ENCODE assay signal across 18 cellular contexts in genomic region chr2:36395866-36396265, GRCh38. TPM values are rescaled to one million over a fixed set of nuclear protein-coding genes. Genes with fewer than 3 reads are reported as not detected.
A peak's percentile ranks its signal among the peaks of the same experiment; 100 is the strongest.
DNase-seq lines count a peak whose midpoint lies in the region; ATAC-seq, FAIRE-seq and TF ChIP-seq lines count a peak whose summit lies in the region.
"Had no signal": no experiment of that assay in that cellular context is flagged by ENCODE, and none has a peak within 500 bp of the region (broad histone marks: within the 10 kb centered on the region; RNA-seq: fewer than 3 reads in every experiment).

No MANE protein-coding gene starts in this region.

- H3K9me3 Mint-ChIP-seq in astrocyte (ENCODE audit: unreplicated experiment): no peaks in the 10 kb centered on the region

- no peaks in the 10 kb centered on the region for H3K27me3 Mint-ChIP-seq in astrocyte (ENCODE audit: low read depth, unreplicated experiment)

- no peak for TF ChIP-seq RAD21 in A549 (conservative IDR thresholded peaks at IDR 0.05 in 1 of 2, IDR thresholded peaks at IDR 0.05 in 1 of 2)

- peaks cover 94% of the 10 kb centered on the region for H3K4me1 ChIP-seq in A549
- H3K4me1 ChIP-seq in astrocyte (ENCODE audit: insufficient read depth, low read length): peaks cover 12% of the 10 kb centered on the region
- peaks cover 0 to 71% (median 23%) of the 10 kb centered on the region in 9 donors for H3K4me1 ChIP-seq in heart right ventricle

- CTCF ChIA-PET in A549 (lab: Yijun Ruan, JAX): interaction anchor here (1.0 to 3.3 kb wide), 11 partner anchors 9 to 65 kb away, joined by 3 to 19 read pairs (median 5); no protein-coding TSS in a partner anchor

- TF ChIP-seq CTCF in A549 (IDR thresholded peaks at IDR 0.05) (no peak), astrocyte (IDR thresholded peaks at IDR 0.05; ENCODE audit: insufficient read depth, low read depth, low read length) (no peak), heart right ventricle (IDR thresholded peaks at IDR 0.05) (no peak)

- H3K9ac ChIP-seq in astrocyte (ENCODE audit: low read length): no peak overlapping the region

- H3K4me3 Mint-ChIP-seq in astrocyte (ENCODE audit: unreplicated experiment): peak overlapping the region; percentile 43

- TF ChIP-seq EP300 in A549 (IDR thresholded peaks at IDR 0.05): no peak

- no peak for TF ChIP-seq POLR2A in A549 (IDR thresholded peaks at IDR 0.05; ENCODE audit: low read length)

- H3K36me3 ChIP-seq in astrocyte (ENCODE audit: insufficient read depth, low read length) (peaks cover 26% of the 10 kb centered on the region), heart right ventricle (peaks cover 0 to 26% (median 0%) of the 10 kb centered on the region in 9 donors)

- no peaks in the 10 kb centered on the region for H3K9me3 ChIP-seq in A549
- no peaks in the 10 kb centered on the region for H3K9me3 ChIP-seq in astrocyte (ENCODE audit: insufficient read depth, low read depth, low read length)
- H3K9me3 ChIP-seq in heart right ventricle: no peaks in the 10 kb centered on the region

- peaks cover 51% of the 10 kb centered on the region for H4K20me1 ChIP-seq in astrocyte (ENCODE audit: insufficient read depth, low read length)

- intact Hi-C loops in heart right ventricle (cut with DNase I): no loop called here

- H3K27ac Mint-ChIP-seq in astrocyte (ENCODE audit: unreplicated experiment): peak overlapping the region; percentile 88

- DNase-seq in A549 (ENCODE audit: low read depth in 1 of 2, low spot score in 1 of 2): no peak
- DNase-seq in M059J (ENCODE audit: low read depth): peak; percentile 42
- DNase-seq in astrocyte (ENCODE audit: low read depth): peak; percentile 54
- DNase-seq in myocyte (ENCODE audit: low read depth): peak; percentile 41
- DNase-seq in retina: no peak
- no peak for DNase-seq in SIG-M5 (lab: John Stamatoyannopoulos, UW)
- no peak for DNase-seq in heart right ventricle
- DNase-seq: C1 segment of cervical spinal cord, DND-41, GDM1, Karpas-422, MM.1S, NCI-H1092 treated with DMSO at 0.1 percent for 48 hours, NCI-H2081 treated with DMSO at 0.1 percent for 48 hours, NCI-H524, SHP77 had no signal

- peak overlapping the region; percentile 74 for H3K4me2 ChIP-seq in A549
- no peak overlapping the region for H3K4me2 ChIP-seq in astrocyte (ENCODE audit: low read length)

- H3K27me3 ChIP-seq in astrocyte (ENCODE audit: insufficient read depth, low read length): no peaks in the 10 kb centered on the region
- no peaks in the 10 kb centered on the region for H3K27me3 ChIP-seq in heart right ventricle

- FAIRE-seq in A549 (lab: Jason Lieb, UNC) (no peak), astrocyte (lab: Jason Lieb, UNC) (no peak)
- FAIRE-seq: GM12878 had no signal

- 89% methylated on average over 4 of the region's 4 CpGs for WGBS in A549 (ENCODE audit: missing lambda C conversion rate)
- WGBS in heart right ventricle, 2 donors: 95 to 96% methylated on average over 4 of the region's 4 CpGs

- H3K4me3 ChIP-seq in A549: no peak overlapping the region
- no peak overlapping the region for H3K4me3 ChIP-seq in astrocyte (ENCODE audit: insufficient read depth, low read depth, low read length)
- no peak overlapping the region for H3K4me3 ChIP-seq in heart right ventricle
- H3K4me3 ChIP-seq: GM12878 had no signal

- ATAC-seq in A549 (no peak), GM21576 (IDR thresholded peaks at IDR 0.05; ENCODE audit: unreplicated experiment) (no peak), heart right ventricle (no peak)
- ATAC-seq: GM12878 had no signal

- H3K79me2 ChIP-seq in astrocyte (ENCODE audit: insufficient read depth, low read length): peaks cover 98% of the 10 kb centered on the region

- peaks cover 4% of the 10 kb centered on the region for H3K36me3 Mint-ChIP-seq in astrocyte (ENCODE audit: low read depth, unreplicated experiment)

- H2AFZ ChIP-seq in astrocyte (ENCODE audit: low read depth, low read length): no peak overlapping the region

- peaks cover 35% of the 10 kb centered on the region for H3K4me1 Mint-ChIP-seq in astrocyte (ENCODE audit: low read depth, unreplicated experiment)

- POLR2A ChIA-PET in A549 (lab: Yijun Ruan, JAX): no interaction called here

- H3K27ac ChIP-seq in A549 (peak overlapping the region; percentile 88 to 92), astrocyte (ENCODE audit: low read depth, low read length) (no peak overlapping the region), heart right ventricle (no peak overlapping the region)

TF ChIP-seq in A549, 52 proteins besides CTCF, POLR2A, EP300 and RAD21:
- TF ChIP-seq TP53 (CRISPR knock-in tag; IDR thresholded peaks at IDR 0.05): no peak
- no peak for TF ChIP-seq ZNF302 (CRISPR knock-in tag; IDR thresholded peaks at IDR 0.05)
- TF ChIP-seq HOXA7 (CRISPR knock-in tag; IDR thresholded peaks at IDR 0.05): no peak
- TF ChIP-seq, protein P1, sequence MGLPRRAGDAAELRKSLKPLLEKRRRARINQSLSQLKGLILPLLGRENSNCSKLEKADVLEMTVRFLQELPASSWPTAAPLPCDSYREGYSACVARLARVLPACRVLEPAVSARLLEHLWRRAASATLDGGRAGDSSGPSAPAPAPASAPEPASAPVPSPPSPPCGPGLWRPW (IDR thresholded peaks at IDR 0.05): no peak
- TF ChIP-seq NPAS2 (CRISPR knock-in tag; IDR thresholded peaks at IDR 0.05; ENCODE audit: borderline replicate concordance): no peak
- 0 out of 2 replicates have a peak, but pooled peaks have one; percentile 39 for TF ChIP-seq TFCP2L1 (CRISPR knock-in tag; IDR thresholded peaks at IDR 0.05)
- no peak for TF ChIP-seq MAX (IDR thresholded peaks at IDR 0.05)
- TF ChIP-seq NFE2L2 (conservative IDR thresholded peaks at IDR 0.05; ENCODE audit: low read length): no peak
- no peak for TF ChIP-seq SMC3 (IDR thresholded peaks at IDR 0.05)
- TF ChIP-seq CHD2 (IDR thresholded peaks at IDR 0.05; ENCODE audit: low read length, partially characterized antibody): no peak
- 0 out of 2 replicates have a peak, but pooled peaks have one; percentile 9 for TF ChIP-seq ATOH8 (CRISPR knock-in tag; IDR thresholded peaks at IDR 0.05; ENCODE audit: low read depth)
- TF ChIP-seq SREBF2 (IDR thresholded peaks at IDR 0.05): no peak
- no peak for TF ChIP-seq CEBPB (IDR thresholded peaks at IDR 0.05)
- 0 out of 5 replicates have a peak, but pooled peaks of 1 of the 2 experiments have one; percentile 8 for TF ChIP-seq JUN (IDR thresholded peaks at IDR 0.05)
- TF ChIP-seq NR3C1 (IDR thresholded peaks at IDR 0.05): no peak
- no peak for TF ChIP-seq JUNB (IDR thresholded peaks at IDR 0.05)
- no peak for TF ChIP-seq ZFP36 (IDR thresholded peaks at IDR 0.05; ENCODE audit: borderline replicate concordance, partially characterized antibody)
- TF ChIP-seq FOXS1 (CRISPR knock-in tag; IDR thresholded peaks at IDR 0.05): no peak
- no peak for TF ChIP-seq CHD4 (IDR thresholded peaks at IDR 0.05; ENCODE audit: borderline replicate concordance)
- no peak for TF ChIP-seq KDM1A (IDR thresholded peaks at IDR 0.05; ENCODE audit: low read depth)
- TF ChIP-seq, protein P2, sequence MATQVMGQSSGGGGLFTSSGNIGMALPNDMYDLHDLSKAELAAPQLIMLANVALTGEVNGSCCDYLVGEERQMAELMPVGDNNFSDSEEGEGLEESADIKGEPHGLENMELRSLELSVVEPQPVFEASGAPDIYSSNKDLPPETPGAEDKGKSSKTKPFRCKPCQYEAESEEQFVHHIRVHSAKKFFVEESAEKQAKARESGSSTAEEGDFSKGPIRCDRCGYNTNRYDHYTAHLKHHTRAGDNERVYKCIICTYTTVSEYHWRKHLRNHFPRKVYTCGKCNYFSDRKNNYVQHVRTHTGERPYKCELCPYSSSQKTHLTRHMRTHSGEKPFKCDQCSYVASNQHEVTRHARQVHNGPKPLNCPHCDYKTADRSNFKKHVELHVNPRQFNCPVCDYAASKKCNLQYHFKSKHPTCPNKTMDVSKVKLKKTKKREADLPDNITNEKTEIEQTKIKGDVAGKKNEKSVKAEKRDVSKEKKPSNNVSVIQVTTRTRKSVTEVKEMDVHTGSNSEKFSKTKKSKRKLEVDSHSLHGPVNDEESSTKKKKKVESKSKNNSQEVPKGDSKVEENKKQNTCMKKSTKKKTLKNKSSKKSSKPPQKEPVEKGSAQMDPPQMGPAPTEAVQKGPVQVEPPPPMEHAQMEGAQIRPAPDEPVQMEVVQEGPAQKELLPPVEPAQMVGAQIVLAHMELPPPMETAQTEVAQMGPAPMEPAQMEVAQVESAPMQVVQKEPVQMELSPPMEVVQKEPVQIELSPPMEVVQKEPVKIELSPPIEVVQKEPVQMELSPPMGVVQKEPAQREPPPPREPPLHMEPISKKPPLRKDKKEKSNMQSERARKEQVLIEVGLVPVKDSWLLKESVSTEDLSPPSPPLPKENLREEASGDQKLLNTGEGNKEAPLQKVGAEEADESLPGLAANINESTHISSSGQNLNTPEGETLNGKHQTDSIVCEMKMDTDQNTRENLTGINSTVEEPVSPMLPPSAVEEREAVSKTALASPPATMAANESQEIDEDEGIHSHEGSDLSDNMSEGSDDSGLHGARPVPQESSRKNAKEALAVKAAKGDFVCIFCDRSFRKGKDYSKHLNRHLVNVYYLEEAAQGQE (IDR thresholded peaks at IDR 0.05): no peak
- TF ChIP-seq RARB (CRISPR knock-in tag; IDR thresholded peaks at IDR 0.05): no peak

RNA-seq across cellular contexts. Expression of gene CRIM1, which starts 40.3 kb away (rescaled TPM):
- polyA plus RNA-seq in A549 (2011; rRNA removed) (208 and 275 TPM in 2 replicates), A549 (2017; fragmentation: RNase III; extraction: RNeasy Plus Mini Kit Qiagen cat#74134 plus additional on column Dnase treatment) (127 to 135 TPM (median 130 TPM) in 3 replicates), heart right ventricle (10 to 100 TPM; 14.1 to 21.4 TPM)
- polyA plus RNA-seq in A549 (2012; cell fraction: cytosol; rRNA removed): 133 and 166 TPM in 2 replicates
- 215 and 283 TPM in 2 replicates for polyA plus RNA-seq in A549 (2012; cell fraction: nucleus; rRNA removed)
- 997 and 1,171 TPM in 2 replicates for polyA minus RNA-seq in A549 (2011; rRNA and poly(A)+ RNA removed)
- 98.2 and 186 TPM in 2 replicates for total RNA-seq in M059J (2014; rRNA removed; shearing (Covaris generic))
- total RNA-seq in astrocyte (138 and 180 TPM in 2 replicates), myocyte (38.8 and 41.2 TPM in 2 replicates), heart right ventricle (10 to 100 TPM; 35.1 to 83.6 (median 66.5) TPM)
- polyA plus RNA-seq in myocyte (2012): 158 TPM

Comparison
In these comparisons a context has a peak if more than half of its experiments do, and no peak if none do; other contexts are left out.
1. DNase-seq: peak in M059J (single experiment), astrocyte (single experiment) and myocyte (single experiment); none in A549 (0 of 2), retina (single experiment), SIG-M5 (single experiment) and heart right ventricle (0 of 2).
2. H3K27ac ChIP-seq: peak in A549 (2 of 2); none in astrocyte (single experiment) and heart right ventricle (0 of 10).